ENCODE assay signal across 3 cellular contexts in the genomic region with DNA sequence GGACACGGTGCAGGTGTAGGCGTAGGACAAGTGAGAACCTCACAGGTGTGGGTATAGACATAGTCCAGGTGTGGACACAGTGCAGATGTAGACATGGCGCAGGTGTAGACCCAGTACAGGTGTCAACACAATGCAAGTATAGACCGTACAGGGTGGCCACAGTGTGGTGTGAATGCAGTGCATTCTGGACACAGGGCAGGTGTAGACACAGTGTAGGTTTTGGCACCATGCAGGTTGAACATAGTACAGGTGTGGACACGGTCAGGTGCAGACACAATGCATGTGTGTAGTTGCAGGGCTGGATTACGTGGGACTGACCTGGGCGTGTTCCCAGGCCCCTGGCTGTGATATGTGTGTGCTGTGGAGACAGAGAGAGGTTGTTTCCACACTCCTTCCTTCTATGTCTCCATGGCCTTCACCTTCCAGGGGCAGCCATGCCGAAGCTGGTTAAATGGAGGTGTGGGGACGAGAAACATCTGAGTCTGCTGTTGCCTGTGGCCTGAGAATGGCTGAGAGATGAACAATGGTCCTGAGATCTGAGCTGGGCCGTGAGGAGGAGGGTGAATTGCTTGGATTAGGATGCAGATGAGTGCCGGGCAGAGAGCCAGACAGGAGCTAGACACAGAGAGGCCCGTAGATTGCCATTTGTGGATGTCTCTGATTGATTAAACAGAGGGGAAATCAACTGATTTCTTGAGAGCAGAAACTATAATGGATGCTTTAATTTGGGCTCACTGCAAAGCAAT.
TF ChIP-seq lines count a peak whose summit lies in the region.

No MANE protein-coding gene starts in this region.

TF ChIP-seq in SK-N-SH treated with all-trans-retinoic acid at 6 μM for 48 hours, 23 proteins besides CTCF, POLR2A, EP300 and RAD21 (continues in another document):
- TF ChIP-seq ZC3H10 (CRISPR knock-in tag; IDR thresholded peaks at IDR 0.05), result no peak
- TF ChIP-seq SNAI2 (CRISPR knock-in tag; IDR thresholded peaks at IDR 0.05), result no peak
- no peak for TF ChIP-seq PPARA (CRISPR knock-in tag; IDR thresholded peaks at IDR 0.05; ENCODE audit: borderline replicate concordance)
- TF ChIP-seq TSHZ2 (CRISPR knock-in tag; IDR thresholded peaks at IDR 0.05), result no peak
- no peak for TF ChIP-seq CSRNP3 (CRISPR knock-in tag; IDR thresholded peaks at IDR 0.05)
- no peak for TF ChIP-seq OSR1 (CRISPR knock-in tag; IDR thresholded peaks at IDR 0.05)
- TF ChIP-seq TOX (CRISPR knock-in tag; IDR thresholded peaks at IDR 0.05; ENCODE audit: borderline replicate concordance), result no peak
- no peak for TF ChIP-seq CSDC2 (CRISPR knock-in tag; IDR thresholded peaks at IDR 0.05)
- TF ChIP-seq BACH2 (CRISPR knock-in tag; IDR thresholded peaks at IDR 0.05; ENCODE audit: borderline replicate concordance), result no peak
- TF ChIP-seq ZFP30 (CRISPR knock-in tag; IDR thresholded peaks at IDR 0.05), result no peak
- no peak for TF ChIP-seq RARB (CRISPR knock-in tag; IDR thresholded peaks at IDR 0.05)
- TF ChIP-seq, protein P1, sequence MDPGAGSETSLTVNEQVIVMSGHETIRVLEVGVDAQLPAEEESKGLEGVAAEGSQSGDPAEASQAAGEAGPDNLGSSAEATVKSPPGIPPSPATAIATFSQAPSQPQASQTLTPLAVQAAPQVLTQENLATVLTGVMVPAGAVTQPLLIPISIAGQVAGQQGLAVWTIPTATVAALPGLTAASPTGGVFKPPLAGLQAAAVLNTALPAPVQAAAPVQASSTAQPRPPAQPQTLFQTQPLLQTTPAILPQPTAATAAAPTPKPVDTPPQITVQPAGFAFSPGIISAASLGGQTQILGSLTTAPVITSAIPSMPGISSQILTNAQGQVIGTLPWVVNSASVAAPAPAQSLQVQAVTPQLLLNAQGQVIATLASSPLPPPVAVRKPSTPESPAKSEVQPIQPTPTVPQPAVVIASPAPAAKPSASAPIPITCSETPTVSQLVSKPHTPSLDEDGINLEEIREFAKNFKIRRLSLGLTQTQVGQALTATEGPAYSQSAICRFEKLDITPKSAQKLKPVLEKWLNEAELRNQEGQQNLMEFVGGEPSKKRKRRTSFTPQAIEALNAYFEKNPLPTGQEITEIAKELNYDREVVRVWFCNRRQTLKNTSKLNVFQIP (CRISPR knock-in tag; IDR thresholded peaks at IDR 0.05; ENCODE audit: borderline replicate concordance, low read depth), result no peak

TF ChIP-seq in SK-N-SH, 30 proteins besides CTCF, POLR2A, EP300 and RAD21:
- TF ChIP-seq USF1 (IDR thresholded peaks at IDR 0.05; ENCODE audit: borderline replicate concordance, low read depth) (no peak), FOXJ3 (CRISPR knock-in tag; IDR thresholded peaks at IDR 0.05) (no peak), EZH2phosphoT487 (IDR thresholded peaks at IDR 0.05; ENCODE audit: borderline replicate concordance, low read depth) (no peak), GATA2 (CRISPR knock-in tag; IDR thresholded peaks at IDR 0.05) (no peak)

TF ChIP-seq in H1, 55 proteins besides CTCF, POLR2A, EP300 and RAD21:
- TF ChIP-seq, protein P2, sequence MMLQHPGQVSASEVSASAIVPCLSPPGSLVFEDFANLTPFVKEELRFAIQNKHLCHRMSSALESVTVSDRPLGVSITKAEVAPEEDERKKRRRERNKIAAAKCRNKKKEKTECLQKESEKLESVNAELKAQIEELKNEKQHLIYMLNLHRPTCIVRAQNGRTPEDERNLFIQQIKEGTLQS (IDR thresholded peaks at IDR 0.05; ENCODE audit: insufficient read depth, low read depth, low read length), result no peak
- TF ChIP-seq CEBPB (IDR thresholded peaks at IDR 0.05; ENCODE audit: low read depth, low read length), result no peak
- TF ChIP-seq EGR1 (IDR thresholded peaks at IDR 0.05; ENCODE audit: borderline replicate concordance, low read depth, low read length), result no peak
- TF ChIP-seq JUN (IDR thresholded peaks at IDR 0.05; ENCODE audit: low read depth, low read length), result no peak
- no peak for TF ChIP-seq EZH2 (IDR thresholded peaks at IDR 0.05; ENCODE audit: low read depth, low read length, severe bottlenecking)
- TF ChIP-seq SRF (IDR thresholded peaks at IDR 0.05; ENCODE audit: low read depth, low read length), result no peak
- TF ChIP-seq KDM5A (IDR thresholded peaks at IDR 0.05; ENCODE audit: low read length), result no peak
- no peak for TF ChIP-seq BCL11A (IDR thresholded peaks at IDR 0.05; ENCODE audit: low read depth in 2 of 2, low read length in 2 of 2)
